Comparison of ENCODE assay signal across 1 cellular context in the genomic region with DNA sequence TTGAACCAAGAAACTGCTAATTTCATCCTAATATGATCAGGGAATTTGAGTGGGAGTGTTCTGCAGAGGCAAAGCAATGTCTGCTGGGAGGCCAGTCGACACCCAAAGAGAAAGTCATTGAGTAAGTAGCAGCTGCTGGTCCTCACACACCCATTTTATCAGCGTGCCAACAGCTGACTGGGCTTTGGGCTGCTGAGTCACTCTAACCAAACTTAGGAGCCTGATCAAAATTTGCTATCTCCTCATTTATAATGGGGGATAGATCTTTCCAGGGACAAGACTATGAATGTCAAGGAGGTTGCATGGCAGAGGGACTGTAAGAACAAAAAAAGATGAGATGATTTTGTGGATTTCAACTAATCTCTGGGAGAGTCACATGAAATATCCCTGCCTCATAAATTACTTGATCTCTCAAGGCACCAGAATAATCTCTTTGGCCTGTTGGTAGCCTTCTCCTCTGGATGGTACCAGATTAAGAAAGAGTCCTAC.
TF ChIP-seq lines count a peak whose summit lies in the region.

No MANE protein-coding gene starts in this region.

TF ChIP-seq in K562, 482 proteins besides CTCF, POLR2A, EP300 and RAD21 (continued from another document and continues in another):
- TF ChIP-seq, protein P1, sequence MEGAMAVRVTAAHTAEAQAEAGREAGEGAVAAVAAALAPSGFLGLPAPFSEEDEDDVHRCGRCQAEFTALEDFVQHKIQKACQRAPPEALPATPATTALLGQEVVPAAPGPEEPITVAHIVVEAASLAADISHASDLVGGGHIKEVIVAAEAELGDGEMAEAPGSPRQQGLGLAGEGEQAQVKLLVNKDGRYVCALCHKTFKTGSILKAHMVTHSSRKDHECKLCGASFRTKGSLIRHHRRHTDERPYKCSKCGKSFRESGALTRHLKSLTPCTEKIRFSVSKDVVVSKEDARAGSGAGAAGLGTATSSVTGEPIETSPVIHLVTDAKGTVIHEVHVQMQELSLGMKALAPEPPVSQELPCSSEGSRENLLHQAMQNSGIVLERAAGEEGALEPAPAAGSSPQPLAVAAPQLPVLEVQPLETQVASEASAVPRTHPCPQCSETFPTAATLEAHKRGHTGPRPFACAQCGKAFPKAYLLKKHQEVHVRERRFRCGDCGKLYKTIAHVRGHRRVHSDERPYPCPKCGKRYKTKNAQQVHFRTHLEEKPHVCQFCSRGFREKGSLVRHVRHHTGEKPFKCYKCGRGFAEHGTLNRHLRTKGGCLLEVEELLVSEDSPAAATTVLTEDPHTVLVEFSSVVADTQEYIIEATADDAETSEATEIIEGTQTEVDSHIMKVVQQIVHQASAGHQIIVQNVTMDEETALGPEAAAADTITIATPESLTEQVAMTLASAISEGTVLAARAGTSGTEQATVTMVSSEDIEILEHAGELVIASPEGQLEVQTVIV (CRISPR knock-in tag; IDR thresholded peaks at IDR 0.05; ENCODE audit: borderline replicate concordance): no peak
- no peak for TF ChIP-seq NCOA6 (IDR thresholded peaks at IDR 0.05)
- TF ChIP-seq, protein P2, sequence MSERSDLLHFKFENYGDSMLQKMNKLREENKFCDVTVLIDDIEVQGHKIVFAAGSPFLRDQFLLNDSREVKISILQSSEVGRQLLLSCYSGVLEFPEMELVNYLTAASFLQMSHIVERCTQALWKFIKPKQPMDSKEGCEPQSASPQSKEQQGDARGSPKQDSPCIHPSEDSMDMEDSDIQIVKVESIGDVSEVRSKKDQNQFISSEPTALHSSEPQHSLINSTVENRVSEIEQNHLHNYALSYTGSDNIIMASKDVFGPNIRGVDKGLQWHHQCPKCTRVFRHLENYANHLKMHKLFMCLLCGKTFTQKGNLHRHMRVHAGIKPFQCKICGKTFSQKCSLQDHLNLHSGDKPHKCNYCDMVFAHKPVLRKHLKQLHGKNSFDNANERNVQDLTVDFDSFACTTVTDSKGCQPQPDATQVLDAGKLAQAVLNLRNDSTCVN (CRISPR knock-in tag; IDR thresholded peaks at IDR 0.05): no peak
- TF ChIP-seq NCOA2 (IDR thresholded peaks at IDR 0.05; ENCODE audit: partially characterized antibody in 2 of 2): no peak
- peak; percentile 59; the same call in 1 of the 2 replicates for TF ChIP-seq ZKSCAN1 (IDR thresholded peaks at IDR 0.05; ENCODE audit: low read depth, low read length)
- TF ChIP-seq JUNB (CRISPR knock-in tag; conservative IDR thresholded peaks at IDR 0.05): no peak
- peak; percentile 74 for TF ChIP-seq MBD2 (IDR thresholded peaks at IDR 0.05; ENCODE audit: borderline replicate concordance, low read depth)
- TF ChIP-seq ZNF764 (CRISPR knock-in tag; IDR thresholded peaks at IDR 0.05; ENCODE audit: low read depth): no peak
- no peak for TF ChIP-seq ARHGAP35 (IDR thresholded peaks at IDR 0.05; ENCODE audit: partially characterized antibody)
- no peak for TF ChIP-seq ZNF717 (CRISPR knock-in tag; IDR thresholded peaks at IDR 0.05)
- TF ChIP-seq SIN3A (IDR thresholded peaks at IDR 0.05; ENCODE audit: borderline replicate concordance in 2 of 2, control insufficient read depth in 1 of 2, low read depth in 2 of 2, low read length in 2 of 2): peak; percentile 97 to 99
- TF ChIP-seq, protein P3, sequence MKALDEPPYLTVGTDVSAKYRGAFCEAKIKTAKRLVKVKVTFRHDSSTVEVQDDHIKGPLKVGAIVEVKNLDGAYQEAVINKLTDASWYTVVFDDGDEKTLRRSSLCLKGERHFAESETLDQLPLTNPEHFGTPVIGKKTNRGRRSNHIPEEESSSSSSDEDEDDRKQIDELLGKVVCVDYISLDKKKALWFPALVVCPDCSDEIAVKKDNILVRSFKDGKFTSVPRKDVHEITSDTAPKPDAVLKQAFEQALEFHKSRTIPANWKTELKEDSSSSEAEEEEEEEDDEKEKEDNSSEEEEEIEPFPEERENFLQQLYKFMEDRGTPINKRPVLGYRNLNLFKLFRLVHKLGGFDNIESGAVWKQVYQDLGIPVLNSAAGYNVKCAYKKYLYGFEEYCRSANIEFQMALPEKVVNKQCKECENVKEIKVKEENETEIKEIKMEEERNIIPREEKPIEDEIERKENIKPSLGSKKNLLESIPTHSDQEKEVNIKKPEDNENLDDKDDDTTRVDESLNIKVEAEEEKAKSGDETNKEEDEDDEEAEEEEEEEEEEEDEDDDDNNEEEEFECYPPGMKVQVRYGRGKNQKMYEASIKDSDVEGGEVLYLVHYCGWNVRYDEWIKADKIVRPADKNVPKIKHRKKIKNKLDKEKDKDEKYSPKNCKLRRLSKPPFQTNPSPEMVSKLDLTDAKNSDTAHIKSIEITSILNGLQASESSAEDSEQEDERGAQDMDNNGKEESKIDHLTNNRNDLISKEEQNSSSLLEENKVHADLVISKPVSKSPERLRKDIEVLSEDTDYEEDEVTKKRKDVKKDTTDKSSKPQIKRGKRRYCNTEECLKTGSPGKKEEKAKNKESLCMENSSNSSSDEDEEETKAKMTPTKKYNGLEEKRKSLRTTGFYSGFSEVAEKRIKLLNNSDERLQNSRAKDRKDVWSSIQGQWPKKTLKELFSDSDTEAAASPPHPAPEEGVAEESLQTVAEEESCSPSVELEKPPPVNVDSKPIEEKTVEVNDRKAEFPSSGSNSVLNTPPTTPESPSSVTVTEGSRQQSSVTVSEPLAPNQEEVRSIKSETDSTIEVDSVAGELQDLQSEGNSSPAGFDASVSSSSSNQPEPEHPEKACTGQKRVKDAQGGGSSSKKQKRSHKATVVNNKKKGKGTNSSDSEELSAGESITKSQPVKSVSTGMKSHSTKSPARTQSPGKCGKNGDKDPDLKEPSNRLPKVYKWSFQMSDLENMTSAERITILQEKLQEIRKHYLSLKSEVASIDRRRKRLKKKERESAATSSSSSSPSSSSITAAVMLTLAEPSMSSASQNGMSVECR (CRISPR knock-in tag; IDR thresholded peaks at IDR 0.05): peak; percentile 78
- TF ChIP-seq, protein P4, sequence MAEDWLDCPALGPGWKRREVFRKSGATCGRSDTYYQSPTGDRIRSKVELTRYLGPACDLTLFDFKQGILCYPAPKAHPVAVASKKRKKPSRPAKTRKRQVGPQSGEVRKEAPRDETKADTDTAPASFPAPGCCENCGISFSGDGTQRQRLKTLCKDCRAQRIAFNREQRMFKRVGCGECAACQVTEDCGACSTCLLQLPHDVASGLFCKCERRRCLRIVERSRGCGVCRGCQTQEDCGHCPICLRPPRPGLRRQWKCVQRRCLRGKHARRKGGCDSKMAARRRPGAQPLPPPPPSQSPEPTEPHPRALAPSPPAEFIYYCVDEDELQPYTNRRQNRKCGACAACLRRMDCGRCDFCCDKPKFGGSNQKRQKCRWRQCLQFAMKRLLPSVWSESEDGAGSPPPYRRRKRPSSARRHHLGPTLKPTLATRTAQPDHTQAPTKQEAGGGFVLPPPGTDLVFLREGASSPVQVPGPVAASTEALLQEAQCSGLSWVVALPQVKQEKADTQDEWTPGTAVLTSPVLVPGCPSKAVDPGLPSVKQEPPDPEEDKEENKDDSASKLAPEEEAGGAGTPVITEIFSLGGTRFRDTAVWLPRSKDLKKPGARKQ (CRISPR knock-in tag; IDR thresholded peaks at IDR 0.05): no peak
- no peak for TF ChIP-seq FUS (optimal IDR thresholded peaks at IDR 0.05; ENCODE audit: low read depth, low read length)
- TF ChIP-seq MAFG (tag; conservative IDR thresholded peaks at IDR 0.05): peak; percentile 96
- peak; percentile 88 for TF ChIP-seq FOSL1 (tag; conservative IDR thresholded peaks at IDR 0.05)
- TF ChIP-seq, protein P5, sequence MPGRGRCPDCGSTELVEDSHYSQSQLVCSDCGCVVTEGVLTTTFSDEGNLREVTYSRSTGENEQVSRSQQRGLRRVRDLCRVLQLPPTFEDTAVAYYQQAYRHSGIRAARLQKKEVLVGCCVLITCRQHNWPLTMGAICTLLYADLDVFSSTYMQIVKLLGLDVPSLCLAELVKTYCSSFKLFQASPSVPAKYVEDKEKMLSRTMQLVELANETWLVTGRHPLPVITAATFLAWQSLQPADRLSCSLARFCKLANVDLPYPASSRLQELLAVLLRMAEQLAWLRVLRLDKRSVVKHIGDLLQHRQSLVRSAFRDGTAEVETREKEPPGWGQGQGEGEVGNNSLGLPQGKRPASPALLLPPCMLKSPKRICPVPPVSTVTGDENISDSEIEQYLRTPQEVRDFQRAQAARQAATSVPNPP (IDR thresholded peaks at IDR 0.05; ENCODE audit: borderline replicate concordance, insufficient read depth, insufficient read length): no peak
- no peak for TF ChIP-seq NR2C2 (CRISPR knock-in tag; IDR thresholded peaks at IDR 0.05)
- TF ChIP-seq NR2C2 (tag; IDR thresholded peaks at IDR 0.05): no peak
- TF ChIP-seq CCAR2 (IDR thresholded peaks at IDR 0.05; ENCODE audit: low read depth, low read length): no peak
- TF ChIP-seq CBX8 (IDR thresholded peaks at IDR 0.05; ENCODE audit: borderline replicate concordance, extremely low read depth, low read depth, low read length, poor library complexity, severe bottlenecking): no peak
- peak; percentile 89 for TF ChIP-seq CBFA2T3 (IDR thresholded peaks at IDR 0.05)
- TF ChIP-seq E2F3 (CRISPR knock-in tag; IDR thresholded peaks at IDR 0.05): no peak
- 0 out of 2 replicates have a peak, but pooled peaks have one; percentile 45 for TF ChIP-seq MYC (IDR thresholded peaks at IDR 0.05; ENCODE audit: low read depth, low read length)
- TF ChIP-seq MYC (CRISPR knock-in tag; IDR thresholded peaks at IDR 0.05; ENCODE audit: borderline replicate concordance, low read depth): no peak
- TF ChIP-seq SRSF9 (IDR thresholded peaks at IDR 0.05; ENCODE audit: borderline replicate concordance, low read depth, low read length): no peak
- no peak for TF ChIP-seq SMAD3 (CRISPR knock-in tag; conservative IDR thresholded peaks at IDR 0.05)
- no peak for TF ChIP-seq XRCC5 (IDR thresholded peaks at IDR 0.05; ENCODE audit: low read depth, low read length)
- TF ChIP-seq, protein P6, sequence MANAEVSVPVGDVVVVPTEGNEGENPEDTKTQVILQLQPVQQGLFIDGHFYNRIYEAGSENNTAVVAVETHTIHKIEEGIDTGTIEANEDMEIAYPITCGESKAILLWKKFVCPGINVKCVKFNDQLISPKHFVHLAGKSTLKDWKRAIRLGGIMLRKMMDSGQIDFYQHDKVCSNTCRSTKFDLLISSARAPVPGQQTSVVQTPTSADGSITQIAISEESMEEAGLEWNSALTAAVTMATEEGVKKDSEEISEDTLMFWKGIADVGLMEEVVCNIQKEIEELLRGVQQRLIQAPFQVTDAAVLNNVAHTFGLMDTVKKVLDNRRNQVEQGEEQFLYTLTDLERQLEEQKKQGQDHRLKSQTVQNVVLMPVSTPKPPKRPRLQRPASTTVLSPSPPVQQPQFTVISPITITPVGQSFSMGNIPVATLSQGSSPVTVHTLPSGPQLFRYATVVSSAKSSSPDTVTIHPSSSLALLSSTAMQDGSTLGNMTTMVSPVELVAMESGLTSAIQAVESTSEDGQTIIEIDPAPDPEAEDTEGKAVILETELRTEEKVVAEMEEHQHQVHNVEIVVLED (CRISPR knock-in tag; IDR thresholded peaks at IDR 0.05): no peak
- TF ChIP-seq ARID1B (IDR thresholded peaks at IDR 0.05): peak; percentile 89
- no peak for TF ChIP-seq PPARD (CRISPR knock-in tag; IDR thresholded peaks at IDR 0.05)
- TF ChIP-seq, protein P7, sequence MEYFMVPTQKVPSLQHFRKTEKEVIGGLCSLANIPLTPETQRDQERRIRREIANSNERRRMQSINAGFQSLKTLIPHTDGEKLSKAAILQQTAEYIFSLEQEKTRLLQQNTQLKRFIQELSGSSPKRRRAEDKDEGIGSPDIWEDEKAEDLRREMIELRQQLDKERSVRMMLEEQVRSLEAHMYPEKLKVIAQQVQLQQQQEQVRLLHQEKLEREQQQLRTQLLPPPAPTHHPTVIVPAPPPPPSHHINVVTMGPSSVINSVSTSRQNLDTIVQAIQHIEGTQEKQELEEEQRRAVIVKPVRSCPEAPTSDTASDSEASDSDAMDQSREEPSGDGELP (CRISPR knock-in tag; IDR thresholded peaks at IDR 0.05; ENCODE audit: borderline replicate concordance): peak; percentile 99
- TF ChIP-seq, protein P8, sequence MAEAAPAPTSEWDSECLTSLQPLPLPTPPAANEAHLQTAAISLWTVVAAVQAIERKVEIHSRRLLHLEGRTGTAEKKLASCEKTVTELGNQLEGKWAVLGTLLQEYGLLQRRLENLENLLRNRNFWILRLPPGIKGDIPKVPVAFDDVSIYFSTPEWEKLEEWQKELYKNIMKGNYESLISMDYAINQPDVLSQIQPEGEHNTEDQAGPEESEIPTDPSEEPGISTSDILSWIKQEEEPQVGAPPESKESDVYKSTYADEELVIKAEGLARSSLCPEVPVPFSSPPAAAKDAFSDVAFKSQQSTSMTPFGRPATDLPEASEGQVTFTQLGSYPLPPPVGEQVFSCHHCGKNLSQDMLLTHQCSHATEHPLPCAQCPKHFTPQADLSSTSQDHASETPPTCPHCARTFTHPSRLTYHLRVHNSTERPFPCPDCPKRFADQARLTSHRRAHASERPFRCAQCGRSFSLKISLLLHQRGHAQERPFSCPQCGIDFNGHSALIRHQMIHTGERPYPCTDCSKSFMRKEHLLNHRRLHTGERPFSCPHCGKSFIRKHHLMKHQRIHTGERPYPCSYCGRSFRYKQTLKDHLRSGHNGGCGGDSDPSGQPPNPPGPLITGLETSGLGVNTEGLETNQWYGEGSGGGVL (CRISPR knock-in tag; IDR thresholded peaks at IDR 0.05): no peak
- no peak for TF ChIP-seq MIER1 (IDR thresholded peaks at IDR 0.05; ENCODE audit: low read depth)
- TF ChIP-seq POLR2B (IDR thresholded peaks at IDR 0.05; ENCODE audit: low read depth, partially characterized antibody): no peak
- no peak for TF ChIP-seq XRCC3 (IDR thresholded peaks at IDR 0.05)
- no peak for TF ChIP-seq NFXL1 (CRISPR knock-in tag; IDR thresholded peaks at IDR 0.05)
- no peak for TF ChIP-seq BRD4 (IDR thresholded peaks at IDR 0.05)
- TF ChIP-seq, protein P9, sequence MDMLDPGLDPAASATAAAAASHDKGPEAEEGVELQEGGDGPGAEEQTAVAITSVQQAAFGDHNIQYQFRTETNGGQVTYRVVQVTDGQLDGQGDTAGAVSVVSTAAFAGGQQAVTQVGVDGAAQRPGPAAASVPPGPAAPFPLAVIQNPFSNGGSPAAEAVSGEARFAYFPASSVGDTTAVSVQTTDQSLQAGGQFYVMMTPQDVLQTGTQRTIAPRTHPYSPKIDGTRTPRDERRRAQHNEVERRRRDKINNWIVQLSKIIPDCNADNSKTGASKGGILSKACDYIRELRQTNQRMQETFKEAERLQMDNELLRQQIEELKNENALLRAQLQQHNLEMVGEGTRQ (CRISPR knock-in tag; IDR thresholded peaks at IDR 0.05): no peak
- TF ChIP-seq ZFP1 (CRISPR knock-in tag; IDR thresholded peaks at IDR 0.05): no peak
- TF ChIP-seq FOXM1 (IDR thresholded peaks at IDR 0.05; ENCODE audit: low read depth): no peak
- no peak for TF ChIP-seq FOXM1 (CRISPR knock-in tag; IDR thresholded peaks at IDR 0.05; ENCODE audit: low read depth)
- no peak for TF ChIP-seq GABPB2 (CRISPR knock-in tag; conservative IDR thresholded peaks at IDR 0.05)
- TF ChIP-seq, protein P10, sequence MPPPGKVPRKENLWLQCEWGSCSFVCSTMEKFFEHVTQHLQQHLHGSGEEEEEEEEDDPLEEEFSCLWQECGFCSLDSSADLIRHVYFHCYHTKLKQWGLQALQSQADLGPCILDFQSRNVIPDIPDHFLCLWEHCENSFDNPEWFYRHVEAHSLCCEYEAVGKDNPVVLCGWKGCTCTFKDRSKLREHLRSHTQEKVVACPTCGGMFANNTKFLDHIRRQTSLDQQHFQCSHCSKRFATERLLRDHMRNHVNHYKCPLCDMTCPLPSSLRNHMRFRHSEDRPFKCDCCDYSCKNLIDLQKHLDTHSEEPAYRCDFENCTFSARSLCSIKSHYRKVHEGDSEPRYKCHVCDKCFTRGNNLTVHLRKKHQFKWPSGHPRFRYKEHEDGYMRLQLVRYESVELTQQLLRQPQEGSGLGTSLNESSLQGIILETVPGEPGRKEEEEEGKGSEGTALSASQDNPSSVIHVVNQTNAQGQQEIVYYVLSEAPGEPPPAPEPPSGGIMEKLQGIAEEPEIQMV (tag; conservative IDR thresholded peaks at IDR 0.05; ENCODE audit: low read depth): no peak
- TF ChIP-seq HLTF (IDR thresholded peaks at IDR 0.05): no peak
